In genomic region chr10:12333382-12334185, GRCh38 we compare ENCODE assay signal across 8 cellular contexts. TPM values are rescaled to one million over a fixed set of nuclear protein-coding genes. Genes with fewer than 3 reads are reported as not detected.
DNase-seq lines count a peak whose midpoint lies in the region; ATAC-seq and TF ChIP-seq lines count a peak whose summit lies in the region.

No MANE protein-coding gene starts in this region.

- H3K4me1 Mint-ChIP-seq in CD14-positive monocyte: peaks cover 14% of the 10 kb centered on the region

- ATAC-seq in GM18909 (IDR thresholded peaks at IDR 0.05; ENCODE audit: poor library complexity, unreplicated experiment) (peak; percentile 70), HG03175 (IDR thresholded peaks at IDR 0.05; ENCODE audit: unreplicated experiment) (peak; percentile 74)

- H3K9me3 Mint-ChIP-seq in CD14-positive monocyte: peaks cover 0 to 2% (median 0%) of the 10 kb centered on the region in 7 donors

- H3K27me3 Mint-ChIP-seq in CD14-positive monocyte (ENCODE audit: low read depth in 3 of 3): peaks cover 1 to 11% (median 2%) of the 10 kb centered on the region in 3 donors

- no peak overlapping the region for H3K4me3 ChIP-seq in astrocyte of the spinal cord (ENCODE audit: low read depth, low read length)

- peak overlapping the region in 1 of 2 donors; percentile 80 for H3K4me3 Mint-ChIP-seq in CD14-positive monocyte

- H3K36me3 Mint-ChIP-seq in CD14-positive monocyte: no peaks in the 10 kb centered on the region

- DNase-seq in CD14-positive monocyte (ENCODE audit: low spot score) (peak; percentile 92), NOMO-1 treated with dmso at 0.1 percent for 144 hours (lab: John Stamatoyannopoulos, UW; ENCODE audit: unreplicated experiment) (peak; percentile 44), astrocyte of the spinal cord (ENCODE audit: low read depth, low spot score) (peak; percentile 99), kidney glomerular epithelial cell (lab: John Stamatoyannopoulos, UW) (peak; percentile 92), cerebellar cortex (ENCODE audit: low spot score) (no peak)
- peak; percentile 71 for DNase-seq in stimulated activated CD8-positive, alpha-beta memory T cell treated with anti-CD3 and anti-CD28 coated beads, Interleukin-4, amount 100 ng/mL, for 48 hours

- peak overlapping the region; percentile 72 to 90 (median 86) for H3K27ac Mint-ChIP-seq in CD14-positive monocyte

- in situ Hi-C loops in astrocyte of the spinal cord (cut with HindIII; ENCODE audit: low sequenced_read_pairs): no loop called here

- intact Hi-C loops in CD14-positive monocyte (cut with micrococcal nuclease): loop anchor here (2.0 to 10.0 kb wide), 3 partner anchors 15 to 69 kb away; partner anchors contain the start of gene CAMK1D (in 1 of the 2)

- TF ChIP-seq CTCF in CD14-positive monocyte (IDR thresholded peaks at IDR 0.05) (no peak), astrocyte of the spinal cord (IDR thresholded peaks at IDR 0.05; ENCODE audit: low read depth, low read length) (no peak)

RNA-seq across cellular contexts. Expression of gene CAMK1D, which starts 15.8 kb away (rescaled TPM):
- polyA plus RNA-seq in CD14-positive monocyte: 1 to 10 TPM; 6.7 to 7.1 TPM
